In genomic region chr18:22933958-22934423, GRCh38 we compare ENCODE assay signal across 8 cellular contexts. TPM values are rescaled to one million over a fixed set of nuclear protein-coding genes. Genes with fewer than 3 reads are reported as not detected.
DNase-seq lines count a peak whose midpoint lies in the region; ATAC-seq and TF ChIP-seq lines count a peak whose summit lies in the region.

No MANE protein-coding gene starts in this region.

- H3K9ac ChIP-seq in ES-I3 (ENCODE audit: low read depth, low read length) = peak overlapping the region; percentile 88

- H3K27me3 ChIP-seq in effector memory CD4-positive, alpha-beta T cell (replicated peaks; ENCODE audit: control insufficient read depth, insufficient read depth, low read length, poor library complexity, severe bottlenecking) = no peaks in the 10 kb centered on the region

- no peaks in the 10 kb centered on the region for H3K9me3 ChIP-seq in ES-I3 (ENCODE audit: control insufficient read depth, insufficient read depth, low read length)
- H3K9me3 ChIP-seq in effector memory CD4-positive, alpha-beta T cell (ENCODE audit: control insufficient read depth, low read length) = no peaks in the 10 kb centered on the region

- peaks cover 3% of the 10 kb centered on the region for H3K36me3 Mint-ChIP-seq in osteocyte (ENCODE audit: unreplicated experiment)

- TF ChIP-seq CTCF in osteocyte (IDR thresholded peaks at IDR 0.05) = no peak

- no peaks in the 10 kb centered on the region for H3K27me3 Mint-ChIP-seq in osteocyte (ENCODE audit: unreplicated experiment)

- H3K4me1 ChIP-seq in ES-I3 (ENCODE audit: insufficient read depth, low read length) = peaks cover 8% of the 10 kb centered on the region
- peaks cover 4% of the 10 kb centered on the region for H3K4me1 ChIP-seq in effector memory CD4-positive, alpha-beta T cell (ENCODE audit: control insufficient read depth, insufficient read depth, low read length, poor library complexity, severe bottlenecking)

- peaks cover 14% of the 10 kb centered on the region for H3K4me1 Mint-ChIP-seq in osteocyte (ENCODE audit: unreplicated experiment)

- peak; percentile 25 for ATAC-seq in GM21723 (IDR thresholded peaks at IDR 0.05; ENCODE audit: unreplicated experiment)

- DNase-seq in NCI-H2227 treated with DMSO at 0.1 percent for 48 hours (lab: John Stamatoyannopoulos, UW) (peak; percentile 55), osteocyte (ENCODE audit: extremely low spot score, unreplicated experiment) (no peak), SW480 (ENCODE audit: low spot score) (no peak), Ammon's horn (ENCODE audit: low spot score) (no peak), NCI-H1092 (lab: John Stamatoyannopoulos, UW) (no peak)
- no peak for DNase-seq in effector memory CD4-positive, alpha-beta T cell

- H3K4me3 ChIP-seq in effector memory CD4-positive, alpha-beta T cell (ENCODE audit: insufficient read depth, low read depth, low read length, poor library complexity, severe bottlenecking) = peak overlapping the region; percentile 68

- peak overlapping the region; percentile 92 for H3K27ac Mint-ChIP-seq in osteocyte (ENCODE audit: unreplicated experiment)

- peak overlapping the region; percentile 76 for H3K27ac ChIP-seq in effector memory CD4-positive, alpha-beta T cell (ENCODE audit: insufficient read depth, low read length, poor library complexity, severe bottlenecking)

- H3K9me3 Mint-ChIP-seq in osteocyte (ENCODE audit: unreplicated experiment) = no peaks in the 10 kb centered on the region

- no peaks in the 10 kb centered on the region; the same call in 1 of the 2 replicates for H3K36me3 ChIP-seq in ES-I3 (ENCODE audit: insufficient read depth, low read length)
- no peaks in the 10 kb centered on the region for H3K36me3 ChIP-seq in effector memory CD4-positive, alpha-beta T cell (ENCODE audit: control insufficient read depth, insufficient read depth, low read length)

- H3K4me3 Mint-ChIP-seq in osteocyte (ENCODE audit: unreplicated experiment) = peak overlapping the region; percentile 84

RNA-seq across cellular contexts. Expression of gene RBBP8, which starts 0.9 kb away (rescaled TPM):
- 19.3 and 21.9 TPM in 2 replicates for total RNA-seq in osteocyte
